Comparison of ENCODE assay signal across 1 cellular context in the genomic region with DNA sequence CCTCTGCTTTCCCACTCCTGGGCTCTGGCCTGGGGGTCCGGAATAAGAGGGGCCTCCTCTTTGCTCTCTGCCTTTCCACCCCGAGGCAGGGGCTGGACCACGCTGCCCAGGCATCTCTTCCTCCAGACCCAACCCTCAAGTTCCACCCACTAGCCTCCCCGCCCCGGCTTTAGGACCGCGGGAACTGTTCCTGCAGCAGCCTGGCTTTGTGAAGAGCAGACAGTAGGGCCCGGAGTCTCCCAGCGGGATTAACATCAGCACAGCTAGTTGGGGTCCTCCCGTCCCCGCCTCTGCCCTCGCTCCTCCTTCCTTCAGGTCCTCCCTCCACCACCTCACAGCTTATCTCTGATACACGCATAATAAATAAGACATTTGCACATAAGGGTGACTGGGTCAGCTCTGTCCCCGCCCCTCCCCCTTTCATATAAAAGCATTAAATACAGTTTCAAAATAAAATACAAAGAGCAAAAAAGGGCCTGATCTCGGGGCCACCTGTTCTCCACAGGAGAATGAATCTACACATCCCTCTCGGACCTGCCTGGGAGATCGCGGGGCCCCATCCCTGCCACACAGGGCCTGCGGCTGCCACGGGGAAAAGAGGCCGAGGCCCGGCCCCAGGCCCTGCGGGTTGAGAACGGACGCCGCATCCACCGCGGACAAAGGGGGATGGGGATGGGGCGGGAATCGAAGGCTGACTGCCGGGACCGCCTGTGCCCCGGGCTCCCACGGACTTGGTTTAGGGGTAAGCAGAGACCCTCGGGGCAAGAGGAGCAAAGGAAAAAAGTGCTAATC.
TF ChIP-seq lines count a peak whose summit lies in the region.

No MANE protein-coding gene starts in this region.

TF ChIP-seq in HEK293, 187 proteins besides CTCF, POLR2A, EP300 and RAD21 (continued from another document):
- TF ChIP-seq, protein P1, sequence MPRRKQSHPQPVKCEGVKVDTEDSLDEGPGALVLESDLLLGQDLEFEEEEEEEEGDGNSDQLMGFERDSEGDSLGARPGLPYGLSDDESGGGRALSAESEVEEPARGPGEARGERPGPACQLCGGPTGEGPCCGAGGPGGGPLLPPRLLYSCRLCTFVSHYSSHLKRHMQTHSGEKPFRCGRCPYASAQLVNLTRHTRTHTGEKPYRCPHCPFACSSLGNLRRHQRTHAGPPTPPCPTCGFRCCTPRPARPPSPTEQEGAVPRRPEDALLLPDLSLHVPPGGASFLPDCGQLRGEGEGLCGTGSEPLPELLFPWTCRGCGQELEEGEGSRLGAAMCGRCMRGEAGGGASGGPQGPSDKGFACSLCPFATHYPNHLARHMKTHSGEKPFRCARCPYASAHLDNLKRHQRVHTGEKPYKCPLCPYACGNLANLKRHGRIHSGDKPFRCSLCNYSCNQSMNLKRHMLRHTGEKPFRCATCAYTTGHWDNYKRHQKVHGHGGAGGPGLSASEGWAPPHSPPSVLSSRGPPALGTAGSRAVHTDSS (tag by site-specific recombination; IDR thresholded peaks at IDR 0.05): no peak
TF ChIP-seq in HEK293: peak in this region for 3.
